In genomic region chr17:49261540-49261939, GRCh38 we compare ENCODE assay signal across 10 cellular contexts. TPM values are rescaled to one million over a fixed set of nuclear protein-coding genes. Genes with fewer than 3 reads are reported as not detected.
DNase-seq lines count a peak whose midpoint lies in the region; ATAC-seq, FAIRE-seq and TF ChIP-seq lines count a peak whose summit lies in the region.
"Not testable (repeated sequence)": the region's sequence is repeated elsewhere in the genome, so short reads cannot be mapped to it uniquely, and the experiment has no call there.
"Had no signal": no experiment of that assay in that cellular context is flagged by ENCODE, and none has a peak within 500 bp of the region (broad histone marks: within the 10 kb centered on the region; RNA-seq: fewer than 3 reads in every experiment).

No MANE protein-coding gene starts in this region.

- not testable (repeated sequence) for H3K27ac Mint-ChIP-seq in CD4-positive, CD25-positive, alpha-beta regulatory T cell; GM23338; T-helper 17 cell
- H3K27ac Mint-ChIP-seq in immature natural killer cell, result peak overlapping the region in 1 of 6 donors; percentile 65
- H3K27ac Mint-ChIP-seq in natural killer cell treated with Interleukin-12 subunit alpha and Interleukin-12 subunit beta and Interleukin-15 and Interleukin-18, amount 100 ng/mL, for 72 hours, result peak overlapping the region; percentile 31 to 83

- not testable (repeated sequence) for H2AFZ ChIP-seq in GM23338; K562 (ENCODE audit: low read depth, low read length); trophoblast cell (ENCODE audit: insufficient read depth, low read length, poor library complexity)

- not testable (repeated sequence) for H3K4me3 ChIP-seq in CD4-positive, CD25-positive, alpha-beta regulatory T cell (ENCODE audit: low read depth, low read length); GM23338; K562; trophoblast cell (ENCODE audit: low read depth, low read length)

- intact Hi-C loops in K562 (cut with micrococcal nuclease), result not testable (repeated sequence)

- H3K27ac ChIP-seq in CD4-positive, CD25-positive, alpha-beta regulatory T cell (ENCODE audit: insufficient read depth, low read length, poor library complexity, severe bottlenecking); GM23338 (ENCODE audit: low read depth); K562 (ENCODE audit: extremely low read depth, low read depth, low read length); trophoblast cell (ENCODE audit: low read depth, low read length): not testable (repeated sequence)

- not testable (repeated sequence) for H3K14ac ChIP-seq in trophoblast cell (ENCODE audit: low read length)

- peak; percentile 45 to 57; a peak in 3 of 4 replicates for TF ChIP-seq CTCF in GM23338 (conservative IDR thresholded peaks at IDR 0.05; ENCODE audit: low read depth in 2 of 2)
- not testable (repeated sequence) for TF ChIP-seq CTCF in K562 (IDR thresholded peaks at IDR 0.05 in 2 of 3, conservative IDR thresholded peaks at IDR 0.05 in 1 of 3; ENCODE audit: insufficient read depth in 2 of 3, low read depth in 1 of 3, low read length in 3 of 3)

- H2BK120ac ChIP-seq in trophoblast cell (ENCODE audit: insufficient read depth, low read length, poor library complexity), result not testable (repeated sequence)

- in situ Hi-C loops in K562 (cut with MboI), result not testable (repeated sequence)

- peaks cover 26% of the 10 kb centered on the region for H3K27me3 Mint-ChIP-seq in CD4-positive, CD25-positive, alpha-beta regulatory T cell
- H3K27me3 Mint-ChIP-seq in GM23338 (ENCODE audit: insufficient read depth, low read depth, poor library complexity), result peaks cover 28% of the 10 kb centered on the region
- peaks cover 15% of the 10 kb centered on the region for H3K27me3 Mint-ChIP-seq in T-helper 17 cell
- peaks cover 7 to 10% (median 7%) of the 10 kb centered on the region in 3 donors for H3K27me3 Mint-ChIP-seq in immature natural killer cell (ENCODE audit: low read depth in 3 of 3)
- H3K27me3 Mint-ChIP-seq in natural killer cell treated with Interleukin-12 subunit alpha and Interleukin-12 subunit beta and Interleukin-15 and Interleukin-18, amount 100 ng/mL, for 72 hours, result not testable (repeated sequence)

- not testable (repeated sequence) for H3K27me3 ChIP-seq in CD4-positive, CD25-positive, alpha-beta regulatory T cell (ENCODE audit: control insufficient read depth, insufficient read depth, low read length); trophoblast cell (ENCODE audit: insufficient read depth, low read length)
- peaks cover 24% of the 10 kb centered on the region for H3K27me3 ChIP-seq in GM23338 (ENCODE audit: insufficient read depth)
- H3K27me3 ChIP-seq in K562 (ENCODE audit: control insufficient read depth in 2 of 2, insufficient read depth in 2 of 2, low read length in 2 of 2), result peaks cover 5 to 30% of the 10 kb centered on the region in 2 experiments; a peak in 4 of 5 replicates

- not testable (repeated sequence) for H3K79me2 ChIP-seq in GM23338 (replicated peaks; ENCODE audit: insufficient read depth); K562 (ENCODE audit: control insufficient read depth, insufficient read depth, low read length); trophoblast cell (ENCODE audit: control insufficient read depth, insufficient read depth, low read length, poor library complexity)

- not testable (repeated sequence) for H3K4ac ChIP-seq in trophoblast cell (ENCODE audit: low read depth, low read length)

- H3K9me1 ChIP-seq in K562 (ENCODE audit: control insufficient read depth, insufficient read depth, low read length), result not testable (repeated sequence)

- H3F3A ChIP-seq in GM23338 (replicated peaks; ENCODE audit: low read depth), result not testable (repeated sequence)

- H2BK5ac ChIP-seq in trophoblast cell (ENCODE audit: low read depth, low read length, poor library complexity), result not testable (repeated sequence)

- H3K4me2 ChIP-seq in GM23338; K562 (ENCODE audit: insufficient read depth, low read length); trophoblast cell (ENCODE audit: low read length): not testable (repeated sequence)

- CTCF ChIA-PET in K562 (lab: Yijun Ruan, JAX; ENCODE audit: low intra/inter-chr PET ratio), result not testable (repeated sequence)

- not testable (repeated sequence) for FAIRE-seq in K562 (lab: Jason Lieb, UNC)

- not testable (repeated sequence) for H3K4me1 Mint-ChIP-seq in CD4-positive, CD25-positive, alpha-beta regulatory T cell; GM23338; T-helper 17 cell; natural killer cell treated with Interleukin-12 subunit alpha and Interleukin-12 subunit beta and Interleukin-15 and Interleukin-18, amount 100 ng/mL, for 72 hours (ENCODE audit: low read depth in 2 of 2)
- H3K4me1 Mint-ChIP-seq in immature natural killer cell, result peaks cover 9 to 16% of the 10 kb centered on the region in 2 donors

- TF ChIP-seq RAD21 in K562 (CRISPR knock-in tag; conservative IDR thresholded peaks at IDR 0.05 in 1 of 2, IDR thresholded peaks at IDR 0.05 in 1 of 2), result not testable (repeated sequence)

- 40% methylated on average over 8 of the region's 9 CpGs for WGBS in K562 (ENCODE audit: insufficient coverage, low coverage, missing lambda C conversion rate)
- no CpG with 5 or more reads among the region's 9 CpGs for WGBS in trophoblast cell (ENCODE audit: extremely low coverage, insufficient coverage, insufficient read length)

- POLR2A ChIA-PET in K562 (lab: Yijun Ruan, JAX), result not testable (repeated sequence)

- ATAC-seq in CD4-positive, CD25-positive, alpha-beta regulatory T cell (ENCODE audit: low read depth in 2 of 2); GM23338; T-helper 17 cell; K562; natural killer cell treated with Interleukin-12 subunit alpha and Interleukin-12 subunit beta and Interleukin-15 and Interleukin-18, amount 100 ng/mL, for 72 hours: not testable (repeated sequence)

- not testable (repeated sequence) for H4K20me1 ChIP-seq in GM23338 (replicated peaks; ENCODE audit: insufficient read depth); K562 (replicated peaks; ENCODE audit: control insufficient read depth, insufficient read depth, low read length)

- H3K18ac ChIP-seq in trophoblast cell (ENCODE audit: low read length), result not testable (repeated sequence)

- not testable (repeated sequence) for H3K36me3 ChIP-seq in CD4-positive, CD25-positive, alpha-beta regulatory T cell (ENCODE audit: control insufficient read depth, insufficient read depth, low read length); GM23338 (ENCODE audit: insufficient read depth); K562 (ENCODE audit: control insufficient read depth, insufficient read depth, low read length); trophoblast cell (ENCODE audit: control insufficient read depth in 1 of 2, insufficient read depth in 2 of 2, low read length in 2 of 2)

- peak overlapping the region; percentile 34 for H2AK5ac ChIP-seq in trophoblast cell (ENCODE audit: low read length)

- H3K9me3 ChIP-seq in CD4-positive, CD25-positive, alpha-beta regulatory T cell (ENCODE audit: control insufficient read depth in 2 of 2, low read length in 2 of 2); T-helper 17 cell (ENCODE audit: control insufficient read depth, low read length, poor library complexity, severe bottlenecking); K562 (replicated peaks; ENCODE audit: control insufficient read depth, insufficient read depth, low read depth, low read length); trophoblast cell (ENCODE audit: insufficient read depth, low read depth, low read length): not testable (repeated sequence)

- peaks cover 17% of the 10 kb centered on the region for H3K79me1 ChIP-seq in trophoblast cell (ENCODE audit: low read length)

- H3K4me1 ChIP-seq in CD4-positive, CD25-positive, alpha-beta regulatory T cell (ENCODE audit: control insufficient read depth, insufficient read depth, low read length, poor library complexity, severe bottlenecking), result peaks cover 13% of the 10 kb centered on the region
- not testable (repeated sequence) for H3K4me1 ChIP-seq in GM23338 (ENCODE audit: insufficient read depth)
- H3K4me1 ChIP-seq in K562 (replicated peaks in 1 of 2; ENCODE audit: control insufficient read depth in 2 of 2, insufficient read depth in 2 of 2, low read length in 2 of 2), result peaks cover 4 to 13% of the 10 kb centered on the region in 2 experiments; a peak in 4 of 5 replicates
- H3K4me1 ChIP-seq in trophoblast cell (ENCODE audit: control insufficient read depth in 1 of 2, insufficient read depth in 2 of 2, low read length in 2 of 2), result peaks cover 15 to 16% of the 10 kb centered on the region in 2 experiments

- TF ChIP-seq EP300 in K562 (IDR thresholded peaks at IDR 0.05; ENCODE audit: low read length), result not testable (repeated sequence)

- H3K23ac ChIP-seq in trophoblast cell (ENCODE audit: low read length), result not testable (repeated sequence)

- not testable (repeated sequence) for TF ChIP-seq POLR2A in K562 (conservative IDR thresholded peaks at IDR 0.05)

- not testable (repeated sequence) for H4K91ac ChIP-seq in trophoblast cell (ENCODE audit: low read depth, low read length)

- not testable (repeated sequence) for H3K9me3 Mint-ChIP-seq in CD4-positive, CD25-positive, alpha-beta regulatory T cell; GM23338; immature natural killer cell; natural killer cell treated with Interleukin-12 subunit alpha and Interleukin-12 subunit beta and Interleukin-15 and Interleukin-18, amount 100 ng/mL, for 72 hours

- not testable (repeated sequence) for H3K9ac ChIP-seq in K562 (ENCODE audit: insufficient read depth in 1 of 2, low read depth in 2 of 2, low read length in 2 of 2); trophoblast cell (ENCODE audit: low read length)

- not testable (repeated sequence) for DNase-seq in CD4-positive, CD25-positive, alpha-beta regulatory T cell; GM23338 (ENCODE audit: low spot score); T-helper 17 cell; K562 (ENCODE audit: extremely low read depth in 1 of 4, low spot score in 3 of 4); immature natural killer cell; natural killer cell treated with Interleukin-12 subunit alpha and Interleukin-12 subunit beta and Interleukin-15 and Interleukin-18, amount 100 ng/mL, for 72 hours (ENCODE audit: low spot score); trophoblast cell

- H4K12ac ChIP-seq in trophoblast cell (ENCODE audit: low read depth, low read length), result not testable (repeated sequence)

- H3K4me3 Mint-ChIP-seq in CD4-positive, CD25-positive, alpha-beta regulatory T cell, result peak overlapping the region in 3 of 4 donors; percentile 71 to 86 (median 77)
- peak overlapping the region; percentile 71; the same call in 1 of the 3 replicates for H3K4me3 Mint-ChIP-seq in GM23338
- peak overlapping the region; percentile 86 for H3K4me3 Mint-ChIP-seq in T-helper 17 cell
- peak overlapping the region in 4 of 5 donors; percentile 76 to 81 (median 80) for H3K4me3 Mint-ChIP-seq in immature natural killer cell
- H3K4me3 Mint-ChIP-seq in natural killer cell treated with Interleukin-12 subunit alpha and Interleukin-12 subunit beta and Interleukin-15 and Interleukin-18, amount 100 ng/mL, for 72 hours, result not testable (repeated sequence)

- not testable (repeated sequence) for H3K36me3 Mint-ChIP-seq in CD4-positive, CD25-positive, alpha-beta regulatory T cell; GM23338 (ENCODE audit: low read depth); T-helper 17 cell (ENCODE audit: low read depth); immature natural killer cell; natural killer cell treated with Interleukin-12 subunit alpha and Interleukin-12 subunit beta and Interleukin-15 and Interleukin-18, amount 100 ng/mL, for 72 hours

- not testable (repeated sequence) for BruUV-seq in K562 (replicated peaks; lab: Mats Ljungman, UMichigan)

- H4K8ac ChIP-seq in trophoblast cell (ENCODE audit: low read depth, low read length), result not testable (repeated sequence)

- H3K9me2 ChIP-seq in GM23338 (ENCODE audit: insufficient read depth), result not testable (repeated sequence)

- not testable (repeated sequence) for H2BK12ac ChIP-seq in trophoblast cell (ENCODE audit: low read length)

RNA-seq across cellular contexts. Expression of gene PHOSPHO1, which starts 31.0 kb away (rescaled TPM):
- not detected for total RNA-seq in CD4-positive, CD25-positive, alpha-beta regulatory T cell
- under 1 TPM in 3 of 4 donors, not detected in 1; 0.11 to 0.24 (median 0.15) TPM for polyA plus RNA-seq in CD4-positive, CD25-positive, alpha-beta regulatory T cell
- total RNA-seq in GM23338 (2014; rRNA removed; shearing (Covaris generic)), result 2.2 and 2.4 TPM in 2 replicates
- 0.38 and 0.71 TPM in 2 replicates for polyA plus RNA-seq in GM23338 (2016; fragmentation: Nextera tagmentation; extraction: Ambion mirVana)
- not detected for total RNA-seq in T-helper 17 cell
- total RNA-seq in K562 (2011; cell fraction: chromatin; rRNA removed; ENCODE audit: low replicate concordance), result not detected in 2 replicates
- total RNA-seq in K562 (2011; cell fraction: nucleolus; rRNA removed), result 0.17 TPM in 1 of 2 replicates, not detected in the other
- total RNA-seq in K562 (2011; cell fraction: nucleoplasm; rRNA removed), result not detected in 2 replicates
- 0.16 TPM in 1 of 2 replicates, not detected in the other for total RNA-seq in K562 (2014; rRNA removed)
- not detected in 2 replicates for total RNA-seq in K562 (2014; rRNA removed; fragmentation: Illumina TruSeq; extraction: Trizol)
- total RNA-seq in K562 (2015; rRNA removed; fragmentation: Illumina TruSeq; extraction: Trizol), result 0.07 TPM in 1 of 2 replicates, not detected in the other
- 0.13 TPM in 1 of 2 replicates, not detected in the other for total RNA-seq in K562 (2021)
- 0.06 TPM in 1 of 2 replicates, not detected in the other for polyA plus RNA-seq in K562 (2011; rRNA removed)
- 0.21 TPM in 1 of 2 replicates, not detected in the other for polyA plus RNA-seq in K562 (2011; cell fraction: cytosol; rRNA removed)
- 0.09 TPM in 1 of 2 replicates, not detected in the other for polyA plus RNA-seq in K562 (2011; cell fraction: nucleus; rRNA removed)
- polyA plus RNA-seq in K562 (2012), result 0.09 and 0.54 TPM in 2 replicates
- polyA plus RNA-seq in K562 (2014; fragmentation: Illumina TruSeq; extraction: Trizol), result not detected in 2 replicates
- not detected for polyA plus RNA-seq in K562 (2014; fragmentation: Nextera tagmentation; extraction: Ambion mirVana)
- polyA plus RNA-seq in K562 (2014; rRNA removed), result not detected in 2 replicates
- not detected in 2 replicates for polyA minus RNA-seq in K562 (2011; rRNA and poly(A)+ RNA removed)
- not detected in 2 replicates for polyA minus RNA-seq in K562 (2011; cell fraction: cytosol; rRNA and poly(A)+ RNA removed)
- polyA minus RNA-seq in K562 (2011; cell fraction: nucleus; rRNA and poly(A)+ RNA removed), result not detected in 2 replicates
- polyA plus RNA-seq in immature natural killer cell, result 1 to 10 TPM in 2 of 3 donors, under 1 TPM in 1; 0.77 to 3.6 (median 2.0) TPM
- total RNA-seq in natural killer cell treated with Interleukin-12 subunit alpha and Interleukin-12 subunit beta and Interleukin-15 and Interleukin-18, amount 100 ng/mL, for 72 hours, result not detected
- 86.2 and 88.4 TPM in 2 replicates for polyA plus RNA-seq in trophoblast cell (2013)
- total RNA-seq: HT1080 had no signal

RNA-seq across cellular contexts. Expression of gene ABI3, which starts 51.0 kb away (rescaled TPM):
- total RNA-seq in CD4-positive, CD25-positive, alpha-beta regulatory T cell, result 6.5 TPM
- polyA plus RNA-seq in CD4-positive, CD25-positive, alpha-beta regulatory T cell, result 10 to 100 TPM; 12.1 to 27.6 (median 17.3) TPM
- total RNA-seq in GM23338 (2014; rRNA removed; shearing (Covaris generic)), result 1.2 and 3.0 TPM in 2 replicates
- polyA plus RNA-seq in GM23338 (2016; fragmentation: Nextera tagmentation; extraction: Ambion mirVana), result 1.8 and 2.4 TPM in 2 replicates
- total RNA-seq in T-helper 17 cell, result 10 to 100 TPM in 1 of 2 donors, 1 to 10 TPM in 1; 6.5 to 10.5 TPM
- not detected in 2 replicates for total RNA-seq in K562 (2011; cell fraction: chromatin; rRNA removed; ENCODE audit: low replicate concordance)
- total RNA-seq in K562 (2011; cell fraction: nucleolus; rRNA removed), result not detected in 2 replicates
- not detected in 2 replicates for total RNA-seq in K562 (2011; cell fraction: nucleoplasm; rRNA removed)
- total RNA-seq in K562 (2014; rRNA removed), result not detected in 2 replicates
- total RNA-seq in K562 (2014; rRNA removed; fragmentation: Illumina TruSeq; extraction: Trizol), result not detected in 2 replicates
- total RNA-seq in K562 (2015; rRNA removed; fragmentation: Illumina TruSeq; extraction: Trizol), result not detected in 2 replicates
- 0.09 TPM in 1 of 2 replicates, not detected in the other for total RNA-seq in K562 (2021)
- not detected in 2 replicates for polyA plus RNA-seq in K562 (2011; rRNA removed)
- not detected in 2 replicates for polyA plus RNA-seq in K562 (2011; cell fraction: cytosol; rRNA removed)
- polyA plus RNA-seq in K562 (2011; cell fraction: nucleus; rRNA removed), result not detected in 2 replicates
- not detected in 2 replicates for polyA plus RNA-seq in K562 (2012)
- not detected in 2 replicates for polyA plus RNA-seq in K562 (2014; fragmentation: Illumina TruSeq; extraction: Trizol)
- not detected for polyA plus RNA-seq in K562 (2014; fragmentation: Nextera tagmentation; extraction: Ambion mirVana)
- polyA plus RNA-seq in K562 (2014; rRNA removed), result not detected in 2 replicates
- not detected in 2 replicates for polyA minus RNA-seq in K562 (2011; rRNA and poly(A)+ RNA removed)
- polyA minus RNA-seq in K562 (2011; cell fraction: cytosol; rRNA and poly(A)+ RNA removed), result not detected in 2 replicates
- polyA minus RNA-seq in K562 (2011; cell fraction: nucleus; rRNA and poly(A)+ RNA removed), result not detected in 2 replicates
- polyA plus RNA-seq in immature natural killer cell, result 100 to 1,000 TPM; 149 to 338 (median 289) TPM
- total RNA-seq in natural killer cell treated with Interleukin-12 subunit alpha and Interleukin-12 subunit beta and Interleukin-15 and Interleukin-18, amount 100 ng/mL, for 72 hours, result 10 to 100 TPM; 26.9 to 54.1 TPM
- 0.15 and 0.21 TPM in 2 replicates for polyA plus RNA-seq in trophoblast cell (2013)

RNA-seq across cellular contexts. Expression of gene GNGT2, which starts 51.2 kb away (rescaled TPM):
- total RNA-seq in CD4-positive, CD25-positive, alpha-beta regulatory T cell, result 1.5 TPM
- 10 to 100 TPM in 1 of 4 donors, 1 to 10 TPM in 3; 4.1 to 11.4 (median 7.4) TPM for polyA plus RNA-seq in CD4-positive, CD25-positive, alpha-beta regulatory T cell
- 0.42 TPM in 1 of 2 replicates, not detected in the other for total RNA-seq in GM23338 (2014; rRNA removed; shearing (Covaris generic))
- 0.56 and 1.5 TPM in 2 replicates for polyA plus RNA-seq in GM23338 (2016; fragmentation: Nextera tagmentation; extraction: Ambion mirVana)
- 1 to 10 TPM; 3.0 to 4.4 TPM for total RNA-seq in T-helper 17 cell
- not detected in 2 replicates for total RNA-seq in K562 (2011; cell fraction: chromatin; rRNA removed; ENCODE audit: low replicate concordance)
- not detected in 2 replicates for total RNA-seq in K562 (2011; cell fraction: nucleolus; rRNA removed)
- not detected in 2 replicates for total RNA-seq in K562 (2011; cell fraction: nucleoplasm; rRNA removed)
- not detected in 2 replicates for total RNA-seq in K562 (2014; rRNA removed)
- not detected in 2 replicates for total RNA-seq in K562 (2014; rRNA removed; fragmentation: Illumina TruSeq; extraction: Trizol)
- total RNA-seq in K562 (2015; rRNA removed; fragmentation: Illumina TruSeq; extraction: Trizol), result not detected in 2 replicates
- total RNA-seq in K562 (2021), result not detected in 2 replicates
- not detected in 2 replicates for polyA plus RNA-seq in K562 (2011; rRNA removed)
- not detected in 2 replicates for polyA plus RNA-seq in K562 (2011; cell fraction: cytosol; rRNA removed)
- not detected in 2 replicates for polyA plus RNA-seq in K562 (2011; cell fraction: nucleus; rRNA removed)
- polyA plus RNA-seq in K562 (2012), result not detected in 2 replicates
- polyA plus RNA-seq in K562 (2014; fragmentation: Illumina TruSeq; extraction: Trizol), result not detected in 2 replicates
- polyA plus RNA-seq in K562 (2014; fragmentation: Nextera tagmentation; extraction: Ambion mirVana), result not detected
- polyA plus RNA-seq in K562 (2014; rRNA removed), result not detected in 2 replicates
- polyA minus RNA-seq in K562 (2011; rRNA and poly(A)+ RNA removed), result not detected in 2 replicates
- polyA minus RNA-seq in K562 (2011; cell fraction: cytosol; rRNA and poly(A)+ RNA removed), result not detected in 2 replicates
- not detected in 2 replicates for polyA minus RNA-seq in K562 (2011; cell fraction: nucleus; rRNA and poly(A)+ RNA removed)
- polyA plus RNA-seq in immature natural killer cell, result 100 to 1,000 TPM; 110 to 238 (median 131) TPM
- 10 to 100 TPM; 15.3 to 19.6 TPM for total RNA-seq in natural killer cell treated with Interleukin-12 subunit alpha and Interleukin-12 subunit beta and Interleukin-15 and Interleukin-18, amount 100 ng/mL, for 72 hours
- polyA plus RNA-seq in trophoblast cell (2013), result 0.23 and 0.24 TPM in 2 replicates
- total RNA-seq: G401, HFFc6 had no signal
